8 cellular contexts compared by ENCODE assay signal in the genomic region with DNA sequence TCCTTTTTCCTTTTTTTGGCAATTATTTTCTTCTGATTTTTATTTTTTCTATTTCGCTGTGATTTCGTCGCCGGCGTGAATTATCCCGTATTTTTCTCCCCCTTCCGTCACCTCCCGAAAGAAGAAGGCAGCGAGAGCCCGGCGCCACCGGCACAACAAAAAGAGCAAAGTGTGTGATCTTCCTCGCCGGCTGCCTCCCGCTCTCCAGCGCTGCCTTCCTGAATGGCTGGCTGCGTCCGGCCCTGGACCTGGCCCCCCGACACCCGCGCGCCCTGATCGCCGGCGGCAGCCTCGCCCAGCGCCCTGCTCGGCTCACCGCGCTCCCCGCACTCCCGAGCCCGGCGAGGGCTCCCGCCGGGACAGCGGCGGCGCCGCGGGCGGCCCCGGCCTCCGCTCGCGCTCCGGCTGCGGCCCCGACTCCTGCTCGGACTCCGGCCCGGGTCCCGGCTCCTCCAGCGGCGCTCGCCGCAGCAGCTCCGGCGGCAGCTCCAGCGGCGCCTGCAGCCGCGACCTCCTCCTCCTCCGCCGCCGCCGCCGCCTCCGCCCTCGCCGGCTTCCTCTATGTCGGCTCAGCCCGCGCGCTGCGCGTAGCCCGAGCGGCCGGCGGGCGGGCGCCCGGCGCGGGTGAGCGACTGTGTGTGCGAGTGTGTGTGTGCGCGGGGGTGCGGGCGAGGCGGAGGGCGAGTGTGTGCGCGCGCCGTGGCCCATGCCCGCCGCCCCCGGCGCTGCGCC. TPM values are rescaled to one million over a fixed set of nuclear protein-coding genes. Genes with fewer than 3 reads are reported as not detected.
DNase-seq lines count a peak whose midpoint lies in the region; ATAC-seq, FAIRE-seq and TF ChIP-seq lines count a peak whose summit lies in the region.

No MANE protein-coding gene starts in this region.

- H2BK5ac ChIP-seq in mesendoderm (ENCODE audit: low read length), result no peak overlapping the region

- H3K27ac ChIP-seq in SK-N-MC (no peak overlapping the region), mesendoderm (ENCODE audit: low read depth, low read length) (no peak overlapping the region)

- H3K36me3 ChIP-seq in ES-I3 (ENCODE audit: insufficient read depth, low read length) (no peaks in the 10 kb centered on the region), SK-N-MC (ENCODE audit: insufficient read depth, low read length) (peaks cover 7% of the 10 kb centered on the region; the same call in 1 of the 2 replicates), mesendoderm (ENCODE audit: control insufficient read depth, insufficient read depth, low read length) (no peaks in the 10 kb centered on the region)

- no CpG with 5 or more reads among the region's 103 CpGs for WGBS in mesendoderm (ENCODE audit: extremely low coverage, insufficient coverage, low lambda C conversion rate)

- no peak for TF ChIP-seq POLR2A in H54 (IDR thresholded peaks at IDR 0.05; ENCODE audit: low read depth, low read length)

- no peak overlapping the region for H3K56ac ChIP-seq in mesendoderm (ENCODE audit: low read length)

- peak; percentile 26 for DNase-seq in A172 (ENCODE audit: low spot score)
- no peak for DNase-seq in SK-N-MC (ENCODE audit: low read depth, low spot score)
- peak; percentile 74 for DNase-seq in ecto neural progenitor cell (ENCODE audit: low spot score)
- peak; percentile 79 for DNase-seq in mesendoderm
- DNase-seq in ureter (ENCODE audit: low spot score), result no peak
- DNase-seq in H54 (ENCODE audit: insufficient read length, low spot score), result no peak

- no peaks in the 10 kb centered on the region for H3K79me2 ChIP-seq in mesendoderm (ENCODE audit: control insufficient read depth, insufficient read depth, low read length)

- peak overlapping the region; percentile 52 for H3K18ac ChIP-seq in mesendoderm (ENCODE audit: low read length)

- H3K79me1 ChIP-seq in mesendoderm (ENCODE audit: low read length), result no peaks in the 10 kb centered on the region

- H2BK15ac ChIP-seq in mesendoderm (replicated peaks; ENCODE audit: low read depth), result no peak overlapping the region

- H3K4ac ChIP-seq in mesendoderm (ENCODE audit: low read depth, low read length), result no peak overlapping the region

- H3K9ac ChIP-seq in ES-I3 (ENCODE audit: low read depth, low read length), result peak overlapping the region; percentile 19; the same call in 1 of the 2 replicates
- H3K9ac ChIP-seq in SK-N-MC (ENCODE audit: insufficient read length), result peak overlapping the region; percentile 37
- no peak overlapping the region for H3K9ac ChIP-seq in mesendoderm (ENCODE audit: low read length)

- no peak overlapping the region for H4K8ac ChIP-seq in mesendoderm (ENCODE audit: low read depth, low read length)

- H3K9me3 ChIP-seq in ES-I3 (ENCODE audit: control insufficient read depth, insufficient read depth, low read length), result 0 out of 2 replicates have a peak, but pooled peaks cover under 1% of the 10 kb centered on the region
- H3K9me3 ChIP-seq in SK-N-MC (ENCODE audit: low read depth, low read length), result no peaks in the 10 kb centered on the region

- no peak overlapping the region for H4K5ac ChIP-seq in mesendoderm (ENCODE audit: low read length)

- peak; percentile 31 for ATAC-seq in HG03175 (IDR thresholded peaks at IDR 0.05; ENCODE audit: unreplicated experiment)

- H3K27me3 ChIP-seq in mesendoderm (ENCODE audit: insufficient read depth, low read length, poor library complexity), result peaks cover 38% of the 10 kb centered on the region

- H3K23ac ChIP-seq in mesendoderm (ENCODE audit: low read length), result no peak overlapping the region

- peak overlapping the region; percentile 52 for H3K4me2 ChIP-seq in mesendoderm (ENCODE audit: low read length)

- H3K4me1 ChIP-seq in ES-I3 (ENCODE audit: insufficient read depth, low read length), result peaks cover 4% of the 10 kb centered on the region; the same call in 1 of the 2 replicates
- no peaks in the 10 kb centered on the region for H3K4me1 ChIP-seq in mesendoderm (ENCODE audit: control insufficient read depth, low read depth, low read length)

- H2AK5ac ChIP-seq in mesendoderm (ENCODE audit: low read length), result no peak overlapping the region

- H3K4me3 ChIP-seq in SK-N-MC (peak overlapping the region; percentile 99), mesendoderm (ENCODE audit: low read length) (no peak overlapping the region)

- H2BK120ac ChIP-seq in mesendoderm (ENCODE audit: low read depth, low read length), result no peak overlapping the region

- FAIRE-seq in H54 (lab: Jason Lieb, UNC), result no peak

RNA-seq across cellular contexts. Expression of a gene that starts 0.9 kb away (rescaled TPM):
- 6.9 and 10.0 TPM in 2 replicates for total RNA-seq in A172 (2014; rRNA removed; shearing (Covaris generic))
- not detected for polyA plus RNA-seq in mesendoderm (2013, experiment 1 of 2)
- not detected for polyA plus RNA-seq in mesendoderm (2013, experiment 2 of 2)
- 64.4 TPM for total RNA-seq in ureter

RNA-seq across cellular contexts. Expression of a gene that starts 2.9 kb away (rescaled TPM):
- 9.8 and 24.4 TPM in 2 replicates for total RNA-seq in A172 (2014; rRNA removed; shearing (Covaris generic))
- polyA plus RNA-seq in mesendoderm (2013, experiment 1 of 2), result 0.53 TPM
- 0.66 TPM for polyA plus RNA-seq in mesendoderm (2013, experiment 2 of 2)
- total RNA-seq in ureter, result 18.8 TPM

Comparison
In these comparisons a context has a peak if more than half of its experiments do, and no peak if none do; other contexts are left out.
1. DNase-seq: peak in A172 (single experiment), ecto neural progenitor cell (single experiment) and mesendoderm (single experiment); none in SK-N-MC (single experiment), ureter (single experiment) and H54 (single experiment).